In genomic region chrX:51860679-51861078, GRCh38 we compare ENCODE assay signal across 8 cellular contexts. TPM values are rescaled to one million over a fixed set of nuclear protein-coding genes. Genes with fewer than 3 reads are reported as not detected.
DNase-seq lines count a peak whose midpoint lies in the region; ATAC-seq and TF ChIP-seq lines count a peak whose summit lies in the region.

No MANE protein-coding gene starts in this region.

- no peaks in the 10 kb centered on the region for H3K9me1 ChIP-seq in IMR-90 (ENCODE audit: insufficient read depth, low read length)

- no peak overlapping the region for H3K14ac ChIP-seq in IMR-90 (replicated peaks; ENCODE audit: low read depth, low read length)

- CTCF ChIA-PET in IMR-90 (lab: Yijun Ruan, JAX): no interaction called here

- no peak overlapping the region for H4K8ac ChIP-seq in IMR-90 (ENCODE audit: low read depth in 2 of 2, low read length in 2 of 2)

- TF ChIP-seq CTCF in IMR-90 (conservative IDR thresholded peaks at IDR 0.05; ENCODE audit: low read depth, low read length): peak; percentile 46
- TF ChIP-seq CTCF in VCaP (conservative IDR thresholded peaks at IDR 0.05): peak; percentile 57

- dilution Hi-C loops in IMR-90 (cut with HindIII; ENCODE audit: low sequenced_read_pairs, unreplicated experiment): no loop called here

- H3K9me3 ChIP-seq in IMR-90 (ENCODE audit: control insufficient read depth, insufficient read depth, low read length): peaks cover 6% of the 10 kb centered on the region; the same call in 1 of the 2 replicates

- in situ Hi-C loops in IMR-90 (cut with MboI; ENCODE audit: low sequenced_read_pairs): no loop called here

- H3K36me3 ChIP-seq in IMR-90 (ENCODE audit: control insufficient read depth, insufficient read depth, low read length): no peaks in the 10 kb centered on the region

- no peak overlapping the region for H4K5ac ChIP-seq in IMR-90 (ENCODE audit: low read depth, low read length)

- H3K4me3 ChIP-seq in IMR-90 (ENCODE audit: insufficient read depth, low read depth, low read length): no peak overlapping the region

- H2BK120ac ChIP-seq in IMR-90 (ENCODE audit: low read depth, low read length): no peak overlapping the region

- no peak overlapping the region for H3K23ac ChIP-seq in IMR-90 (ENCODE audit: low read depth, low read length)

- peaks cover under 1% of the 10 kb centered on the region; the same call in 1 of the 2 replicates for H3K4me1 ChIP-seq in IMR-90 (ENCODE audit: control insufficient read depth, insufficient read depth, low read length)

- H3K18ac ChIP-seq in IMR-90 (ENCODE audit: low read depth, low read length): no peak overlapping the region

- H3K79me1 ChIP-seq in IMR-90 (ENCODE audit: low read depth in 1 of 2, low read length in 2 of 2): no peaks in the 10 kb centered on the region; a peak in 1 of 4 replicates

- ATAC-seq in IMR-90 (ENCODE audit: low read depth) (peak; percentile 37; the same call in 1 of the 2 replicates), GM18861 (IDR thresholded peaks at IDR 0.05; ENCODE audit: unreplicated experiment) (no peak)

- no peak overlapping the region for H2AK5ac ChIP-seq in IMR-90 (ENCODE audit: low read depth, low read length)

- no peak overlapping the region for H4K91ac ChIP-seq in IMR-90 (ENCODE audit: insufficient read depth, low read depth, low read length)

- no peaks in the 10 kb centered on the region; the same call in 1 of the 2 replicates for H4K20me1 ChIP-seq in IMR-90 (ENCODE audit: insufficient read depth, low read length)

- H3K27ac ChIP-seq in IMR-90 (ENCODE audit: insufficient read depth, low read length): no peak overlapping the region
- no peak overlapping the region for H3K27ac ChIP-seq in VCaP

- no peak overlapping the region for H3K9ac ChIP-seq in IMR-90 (ENCODE audit: low read depth, low read length)

- peak; percentile 58 for DNase-seq in D341Med (ENCODE audit: low spot score)
- DNase-seq in IMR-90: peak; percentile 32
- peak; percentile 41 for DNase-seq in iPS-NIHi11 (ENCODE audit: low spot score)
- DNase-seq in ecto neural progenitor cell (ENCODE audit: low spot score): no peak
- no peak for DNase-seq in GM19238 (ENCODE audit: insufficient read length, low spot score)
- no peak for DNase-seq in stimulated activated CD4-positive, alpha-beta T cell treated with anti-CD3 and anti-CD28 coated beads, Interleukin-4, amount 100 ng/mL, for 4 hours

- H2AFZ ChIP-seq in IMR-90 (replicated peaks; ENCODE audit: low read length, poor library complexity): no peak overlapping the region

- H2BK15ac ChIP-seq in IMR-90 (ENCODE audit: low read depth, low read length): no peak overlapping the region

- TF ChIP-seq RAD21 in IMR-90 (IDR thresholded peaks at IDR 0.05; ENCODE audit: low read length): peak; percentile 49

- TF ChIP-seq POLR2A in IMR-90 (IDR thresholded peaks at IDR 0.05; ENCODE audit: low read depth, low read length): no peak

- H3K4me2 ChIP-seq in IMR-90 (ENCODE audit: low read depth, low read length): no peak overlapping the region

- H3K27me3 ChIP-seq in IMR-90 (ENCODE audit: control insufficient read depth, insufficient read depth, low read length): no peaks in the 10 kb centered on the region

- no peak overlapping the region for H2BK20ac ChIP-seq in IMR-90 (ENCODE audit: low read depth, low read length)

- H2BK5ac ChIP-seq in IMR-90 (ENCODE audit: low read depth, low read length, poor library complexity, severe bottlenecking): no peak overlapping the region

- H2AK9ac ChIP-seq in IMR-90 (replicated peaks; ENCODE audit: low read depth, low read length, poor library complexity): no peak overlapping the region

- H3K4ac ChIP-seq in IMR-90 (ENCODE audit: low read depth, low read length): no peak overlapping the region

- no peak overlapping the region for H3K56ac ChIP-seq in IMR-90 (ENCODE audit: extremely low read depth, insufficient read depth, low read length)

- POLR2A ChIA-PET in IMR-90 (lab: Charles Lee; ENCODE audit: unreplicated experiment): no interaction called here

- intact Hi-C loops in IMR-90 (cut with micrococcal nuclease): loop anchor here (2.0 to 10.0 kb wide), 2 partner anchors 220 to 246 kb away; partner anchors contain the start of gene CENPVL3

- WGBS in IMR-90 (ENCODE audit: extremely low coverage in 2 of 2, insufficient read length in 1 of 2), 2 experiments: 0% methylated on average over 1 of the region's 2 CpGs; no CpG with 5 or more reads in 1 of the 2 experiments

- no TSS peak for BruUV-seq in IMR-90 (replicated peaks; lab: Mats Ljungman, UMichigan)

TF ChIP-seq in IMR-90, 13 proteins besides CTCF, POLR2A, EP300 and RAD21:
- TF ChIP-seq NFE2L2 (IDR thresholded peaks at IDR 0.05; ENCODE audit: low read depth, low read length) (no peak), SMC3 (IDR thresholded peaks at IDR 0.05; ENCODE audit: low read depth, low read length) (peak; percentile 32)

RNA-seq across cellular contexts. Expression of gene MAGED1, which starts 32.7 kb away (rescaled TPM):
- 415 and 484 TPM in 2 replicates for total RNA-seq in IMR-90 (2012; rRNA removed)
- 502 and 552 TPM in 2 replicates for polyA plus RNA-seq in IMR-90 (2012; rRNA removed)
- polyA plus RNA-seq in IMR-90 (2012; cell fraction: cytosol; rRNA removed): 394 and 612 TPM in 2 replicates
- polyA plus RNA-seq in IMR-90 (2012; cell fraction: nucleus; rRNA removed; ENCODE audit: low replicate concordance): 314 and 443 TPM in 2 replicates

Comparison
In these comparisons a context has a peak if more than half of its experiments do, and no peak if none do; other contexts are left out.
1. DNase-seq: peak in D341Med (single experiment), IMR-90 (single experiment) and iPS-NIHi11 (single experiment); none in ecto neural progenitor cell (single experiment), GM19238 (single experiment) and stimulated activated CD4-positive, alpha-beta T cell treated with anti-CD3 and anti-CD28 coated beads, Interleukin-4, amount 100 ng/mL, for 4 hours (0 of 2).